In genomic region chr3:158573714-158574113, GRCh38 we compare ENCODE assay signal across 1 cellular context.
TF ChIP-seq lines count a peak whose summit lies in the region.

No MANE protein-coding gene starts in this region.

TF ChIP-seq in HepG2, 621 proteins besides CTCF, POLR2A, EP300 and RAD21:
- TF ChIP-seq ZNF121 (CRISPR knock-in tag; IDR thresholded peaks at IDR 0.05) (peak; percentile 62; the same call in 1 of the 2 replicates), BCLAF1 (IDR thresholded peaks at IDR 0.05) (no peak), BRD4 (CRISPR knock-in tag; IDR thresholded peaks at IDR 0.05) (no peak), ZNF776 (CRISPR knock-in tag; IDR thresholded peaks at IDR 0.05) (no peak), MAFK (conservative IDR thresholded peaks at IDR 0.05 in 1 of 2, IDR thresholded peaks at IDR 0.05 in 1 of 2; ENCODE audit: low read length in 2 of 2) (no peak)
TF ChIP-seq in HepG2: peak in this region for 1.
